9 cellular contexts compared by ENCODE assay signal in the genomic region with DNA sequence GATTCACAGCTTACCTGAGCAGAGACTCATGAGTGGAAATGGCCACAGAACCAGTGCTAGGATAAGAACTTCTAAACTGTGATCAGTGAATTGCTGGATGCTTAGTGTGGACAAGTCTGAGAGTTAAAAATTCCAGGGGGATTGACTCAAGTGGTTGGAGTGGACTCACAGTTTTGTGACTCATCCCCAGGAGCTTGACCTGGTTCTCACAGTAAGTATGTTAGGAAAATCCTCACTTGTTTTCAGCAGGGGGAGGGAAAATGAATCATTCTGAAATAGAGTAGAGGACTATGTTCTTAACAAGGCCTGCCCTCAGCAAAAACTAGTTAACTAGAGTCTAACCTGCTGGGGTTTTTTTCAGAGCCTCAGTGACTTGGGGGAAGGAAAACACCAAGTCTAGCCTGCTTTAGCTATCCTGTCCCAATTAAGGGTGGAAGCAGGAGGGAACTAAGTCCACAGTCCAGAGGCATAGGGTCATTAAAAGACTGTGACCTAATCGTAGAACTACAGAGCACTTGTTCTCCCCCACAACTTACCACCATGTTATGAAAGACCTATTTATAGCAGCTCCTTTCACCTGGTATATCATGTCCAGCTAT. TPM values are rescaled to one million over a fixed set of nuclear protein-coding genes. Genes with fewer than 3 reads are reported as not detected.
DNase-seq lines count a peak whose midpoint lies in the region; ATAC-seq, FAIRE-seq and TF ChIP-seq lines count a peak whose summit lies in the region.
"Had no signal": no experiment of that assay in that cellular context is flagged by ENCODE, and none has a peak within 500 bp of the region (broad histone marks: within the 10 kb centered on the region; RNA-seq: fewer than 3 reads in every experiment).

No MANE protein-coding gene starts in this region.

- peaks cover 4% of the 10 kb centered on the region; the same call in 1 of the 2 replicates for H3K9me3 Mint-ChIP-seq in HFFc6
- H3K9me3 Mint-ChIP-seq in astrocyte (ENCODE audit: unreplicated experiment), result no peaks in the 10 kb centered on the region

- peaks cover 56% of the 10 kb centered on the region for H3K4me1 Mint-ChIP-seq in HFFc6 (ENCODE audit: low read depth)
- peaks cover 40% of the 10 kb centered on the region for H3K4me1 Mint-ChIP-seq in astrocyte (ENCODE audit: low read depth, unreplicated experiment)

- peaks cover 5% of the 10 kb centered on the region; the same call in 1 of the 2 replicates for H3K36me3 Mint-ChIP-seq in HFFc6 (ENCODE audit: low read depth)
- H3K36me3 Mint-ChIP-seq in astrocyte (ENCODE audit: low read depth, unreplicated experiment), result peaks cover 2% of the 10 kb centered on the region

- peak overlapping the region; percentile 92 for H3K27ac Mint-ChIP-seq in HFFc6
- H3K27ac Mint-ChIP-seq in astrocyte (ENCODE audit: unreplicated experiment), result peak overlapping the region; percentile 99

- no peaks in the 10 kb centered on the region for H3K79me2 ChIP-seq in astrocyte (ENCODE audit: insufficient read depth, low read length)
- no peaks in the 10 kb centered on the region for H3K79me2 ChIP-seq in hepatocyte

- peak; percentile 100 for FAIRE-seq in astrocyte (lab: Jason Lieb, UNC)

- H2AFZ ChIP-seq in astrocyte (ENCODE audit: low read depth, low read length), result peak overlapping the region; percentile 18
- peak overlapping the region; percentile 1 for H2AFZ ChIP-seq in hepatocyte

- in situ Hi-C loops in transverse colon (cut with MboI; ENCODE audit: low pct_ligation_motif_present in 1 of 4, low pct_unique_long_range_greater_than_20kb in 1 of 4, low sequenced_read_pairs in 3 of 4), result loop anchor here in 1 of 4 donors (25.0 kb wide), 1 partner anchor 303 kb away; the partner anchor contains the start of gene RGS2

- no peaks in the 10 kb centered on the region for H3K27me3 ChIP-seq in astrocyte (ENCODE audit: insufficient read depth, low read length)
- no peaks in the 10 kb centered on the region for H3K27me3 ChIP-seq in hepatocyte
- H3K27me3 ChIP-seq in transverse colon, result no peaks in the 10 kb centered on the region

- TF ChIP-seq CTCF in HFFc6 (IDR thresholded peaks at IDR 0.05) (no peak), astrocyte (IDR thresholded peaks at IDR 0.05; ENCODE audit: insufficient read depth, low read depth, low read length) (no peak), hepatocyte (IDR thresholded peaks at IDR 0.05; ENCODE audit: poor library complexity) (no peak), transverse colon (IDR thresholded peaks at IDR 0.05) (no peak)

- 41% methylated on average over 1 of the region's 1 CpG for WGBS in hepatocyte (ENCODE audit: low lambda C conversion rate, missing lambda C conversion rate)
- WGBS in transverse colon (ENCODE audit: low coverage in 1 of 2), 2 donors, result 29 to 76% methylated on average over 1 of the region's 1 CpG

- peak overlapping the region; percentile 55 for H3K4me3 Mint-ChIP-seq in HFFc6
- peak overlapping the region; percentile 83 for H3K4me3 Mint-ChIP-seq in astrocyte (ENCODE audit: unreplicated experiment)

- intact Hi-C loops in transverse colon (cut with DNase I; ENCODE audit: low total_unique reads), result no loop called here

- DNase-seq in HFFc6, result peak; percentile 98
- peak; percentile 100 for DNase-seq in astrocyte (ENCODE audit: low read depth)
- DNase-seq in hepatocyte (ENCODE audit: low spot score), result peak; percentile 83
- DNase-seq in transverse colon, result no peak
- no peak for DNase-seq in NCI-H82 treated with DMSO at 0.1 percent for 48 hours (lab: John Stamatoyannopoulos, UW; ENCODE audit: unreplicated experiment)
- DNase-seq in NCI-H2107 (lab: John Stamatoyannopoulos, UW), result no peak
- DNase-seq in NOMO-1 treated with dmso at 0.1 percent for 144 hours (lab: John Stamatoyannopoulos, UW; ENCODE audit: unreplicated experiment), result no peak
- DNase-seq: activated gamma-delta T cell treated with Interleukin-2 at 50 U/mL for 16 hours had no signal

- H3K9me2 ChIP-seq in hepatocyte (replicated peaks; ENCODE audit: insufficient read depth), result no peaks in the 10 kb centered on the region

- H3K4me1 ChIP-seq in astrocyte (ENCODE audit: insufficient read depth, low read length) (peaks cover 26% of the 10 kb centered on the region), hepatocyte (ENCODE audit: insufficient read depth) (peaks cover 33% of the 10 kb centered on the region), transverse colon (peaks cover 0 to 6% (median 2%) of the 10 kb centered on the region in 4 donors)

- H3K27me3 Mint-ChIP-seq in HFFc6 (ENCODE audit: insufficient read depth) (peaks cover 3% of the 10 kb centered on the region), astrocyte (ENCODE audit: low read depth, unreplicated experiment) (no peaks in the 10 kb centered on the region)

- H4K20me1 ChIP-seq in astrocyte (ENCODE audit: insufficient read depth, low read length), result no peaks in the 10 kb centered on the region
- no peaks in the 10 kb centered on the region for H4K20me1 ChIP-seq in hepatocyte (ENCODE audit: insufficient read depth, poor library complexity, severe bottlenecking)

- H3K4me3 ChIP-seq in astrocyte (ENCODE audit: insufficient read depth, low read depth, low read length) (peak overlapping the region; percentile 30), hepatocyte (no peak overlapping the region), transverse colon (no peak overlapping the region)

- H3K9me3 ChIP-seq in astrocyte (ENCODE audit: insufficient read depth, low read depth, low read length) (no peaks in the 10 kb centered on the region), hepatocyte (ENCODE audit: low read depth) (no peaks in the 10 kb centered on the region), transverse colon (no peaks in the 10 kb centered on the region)

- H3K36me3 ChIP-seq in astrocyte (ENCODE audit: insufficient read depth, low read length), result no peaks in the 10 kb centered on the region
- no peaks in the 10 kb centered on the region for H3K36me3 ChIP-seq in hepatocyte (replicated peaks; ENCODE audit: insufficient read depth, low read depth)
- no peaks in the 10 kb centered on the region for H3K36me3 ChIP-seq in transverse colon

- peak overlapping the region; percentile 67 for H3K9ac ChIP-seq in astrocyte (ENCODE audit: low read length)

- H3K4me2 ChIP-seq in astrocyte (ENCODE audit: low read length), result peak overlapping the region; percentile 73
- H3K4me2 ChIP-seq in hepatocyte, result peak overlapping the region; percentile 45

- no peak for ATAC-seq in GM21528 (IDR thresholded peaks at IDR 0.05; ENCODE audit: low FRiP score, unreplicated experiment)

- TF ChIP-seq EP300 in transverse colon (IDR thresholded peaks at IDR 0.05; ENCODE audit: low read depth), result no peak

- H3K27ac ChIP-seq in astrocyte (ENCODE audit: low read depth, low read length), result peak overlapping the region; percentile 96
- peak overlapping the region; percentile 79 for H3K27ac ChIP-seq in hepatocyte
- peak overlapping the region in 3 of 4 donors; percentile 40 to 64 (median 55) for H3K27ac ChIP-seq in transverse colon

- no peak for TF ChIP-seq POLR2A in transverse colon (IDR thresholded peaks at IDR 0.05)

RNA-seq across cellular contexts. Expression of gene CDC73, which starts 6.1 kb away (rescaled TPM):
- 10 to 100 TPM; 62.8 to 71.6 (median 65.2) TPM for total RNA-seq in HFFc6 (2021; fragmentation: NEBNext Ultra II Directional; extraction: Animal tissue kit (Norgen Biotek cat#: 25700))
- total RNA-seq in astrocyte (72.9 and 77.7 TPM in 2 replicates), hepatocyte (32.4 and 34.4 TPM in 2 replicates), transverse colon (100 to 1,000 TPM in 1 of 4 donors, 10 to 100 TPM in 3; 26.2 to 208 (median 54.6) TPM)
- 29.5 and 33.9 TPM in 2 replicates for polyA plus RNA-seq in hepatocyte

RNA-seq across cellular contexts. Expression of gene GLRX2, which starts 10.5 kb away (rescaled TPM):
- 10 to 100 TPM; 32.8 to 39.1 (median 34.7) TPM for total RNA-seq in HFFc6 (2021; fragmentation: NEBNext Ultra II Directional; extraction: Animal tissue kit (Norgen Biotek cat#: 25700))
- total RNA-seq in astrocyte (37.0 and 37.1 TPM in 2 replicates), hepatocyte (7.8 and 20.4 TPM in 2 replicates), transverse colon (1 to 10 TPM in 3 of 4 donors, under 1 TPM in 1; 0.40 to 8.3 (median 3.7) TPM)
- 41.0 and 44.5 TPM in 2 replicates for polyA plus RNA-seq in hepatocyte

RNA-seq across cellular contexts. Expression of gene RO60, which starts 56.3 kb away (rescaled TPM):
- total RNA-seq in HFFc6 (2021; fragmentation: NEBNext Ultra II Directional; extraction: Animal tissue kit (Norgen Biotek cat#: 25700)), result 10 to 100 TPM; 59.7 to 79.0 (median 61.8) TPM
- 120 and 134 TPM in 2 replicates for total RNA-seq in astrocyte
- total RNA-seq in hepatocyte, result 89.1 and 91.2 TPM in 2 replicates
- 89.2 and 91.0 TPM in 2 replicates for polyA plus RNA-seq in hepatocyte
- total RNA-seq in transverse colon, result 10 to 100 TPM; 11.6 to 67.2 (median 62.4) TPM

RNA-seq across cellular contexts. Expression of gene UCHL5, which starts 56.6 kb away (rescaled TPM):
- total RNA-seq in HFFc6 (2021; fragmentation: NEBNext Ultra II Directional; extraction: Animal tissue kit (Norgen Biotek cat#: 25700)), result 10 to 100 TPM; 24.1 to 34.1 (median 29.4) TPM
- total RNA-seq in astrocyte, result 26.4 and 33.3 TPM in 2 replicates
- 34.9 and 35.9 TPM in 2 replicates for total RNA-seq in hepatocyte
- 30.8 and 36.6 TPM in 2 replicates for polyA plus RNA-seq in hepatocyte
- total RNA-seq in transverse colon, result 10 to 100 TPM; 13.7 to 35.0 (median 26.0) TPM

Comparison
In these comparisons a context has a peak if more than half of its experiments do, and no peak if none do; other contexts are left out.
1. DNase-seq: peak in HFFc6 (single experiment), astrocyte (single experiment) and hepatocyte (single experiment); none in transverse colon (single experiment), NCI-H82 treated with DMSO at 0.1 percent for 48 hours (single experiment), NCI-H2107 (single experiment) and NOMO-1 treated with dmso at 0.1 percent for 144 hours (single experiment).
2. Peak in every context shown above with its lines, with median percentiles within 50 percentile points of each other: H3K27ac ChIP-seq.